Comparison of ENCODE assay signal across 8 cellular contexts in the genomic region with DNA sequence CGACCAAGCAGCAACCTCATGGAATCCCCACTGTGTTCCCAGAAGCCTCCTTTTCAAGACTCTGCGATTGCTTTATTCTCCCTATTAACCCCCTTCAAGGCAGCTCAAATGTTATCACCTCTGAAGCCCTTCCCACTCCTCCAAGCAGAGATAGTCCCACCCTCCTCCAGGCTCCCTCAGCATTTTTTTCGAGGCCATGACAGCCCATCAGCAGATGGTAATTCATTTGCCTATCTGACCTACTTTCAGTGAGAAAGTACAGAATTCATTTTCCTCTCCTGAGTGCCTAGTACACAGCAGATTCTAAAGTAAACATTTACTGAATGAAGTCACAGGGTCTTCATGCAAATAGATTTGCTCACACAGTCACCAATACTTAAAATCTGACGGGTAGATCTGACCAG. TPM values are rescaled to one million over a fixed set of nuclear protein-coding genes. Genes with fewer than 3 reads are reported as not detected.
DNase-seq lines count a peak whose midpoint lies in the region; ATAC-seq and TF ChIP-seq lines count a peak whose summit lies in the region.

No MANE protein-coding gene starts in this region.

- H3K4me3 ChIP-seq in GM12865 (ENCODE audit: low read depth, low read length), result no peak overlapping the region
- H3K4me3 ChIP-seq in ectodermal cell (ENCODE audit: insufficient read depth, low read depth, low read length), result no peak overlapping the region

- H3K27me3 ChIP-seq in ectodermal cell (ENCODE audit: control insufficient read depth, insufficient read depth, low read length, poor library complexity, severe bottlenecking), result no peaks in the 10 kb centered on the region

- no peak for TF ChIP-seq CTCF in GM12865 (IDR thresholded peaks at IDR 0.05; ENCODE audit: insufficient read depth, low read depth, low read length, missing control alignments)

- H3K4me1 ChIP-seq in ectodermal cell (ENCODE audit: control insufficient read depth, insufficient read depth, low read length), result peaks cover 30% of the 10 kb centered on the region

- no peaks in the 10 kb centered on the region for H3K27me3 Mint-ChIP-seq in natural killer cell treated with Interleukin-12 subunit alpha and Interleukin-12 subunit beta and Interleukin-15 and Interleukin-18, amount 100 ng/mL, for 72 hours

- H3K4me3 Mint-ChIP-seq in natural killer cell treated with Interleukin-12 subunit alpha and Interleukin-12 subunit beta and Interleukin-15 and Interleukin-18, amount 100 ng/mL, for 72 hours, result peak overlapping the region; percentile 80

- peaks cover 46 to 67% of the 10 kb centered on the region in 2 donors for H3K4me1 Mint-ChIP-seq in natural killer cell treated with Interleukin-12 subunit alpha and Interleukin-12 subunit beta and Interleukin-15 and Interleukin-18, amount 100 ng/mL, for 72 hours (ENCODE audit: low read depth in 2 of 2)

- peaks cover 4% of the 10 kb centered on the region for H3K36me3 ChIP-seq in ectodermal cell (ENCODE audit: control insufficient read depth, insufficient read depth, low read length)

- H3K9me3 ChIP-seq in ectodermal cell (ENCODE audit: control insufficient read depth, low read length), result no peaks in the 10 kb centered on the region

- H3K27ac Mint-ChIP-seq in natural killer cell treated with Interleukin-12 subunit alpha and Interleukin-12 subunit beta and Interleukin-15 and Interleukin-18, amount 100 ng/mL, for 72 hours, result peak overlapping the region; percentile 85 to 88

- ATAC-seq in natural killer cell treated with Interleukin-12 subunit alpha and Interleukin-12 subunit beta and Interleukin-15 and Interleukin-18, amount 100 ng/mL, for 72 hours, result no peak
- ATAC-seq in GM19397 (IDR thresholded peaks at IDR 0.05; ENCODE audit: unreplicated experiment) (no peak), HG03565 (IDR thresholded peaks at IDR 0.05; ENCODE audit: unreplicated experiment) (no peak)

- intact Hi-C loops in posterior vena cava (cut with DNase I), result no loop called here

- H3K36me3 Mint-ChIP-seq in natural killer cell treated with Interleukin-12 subunit alpha and Interleukin-12 subunit beta and Interleukin-15 and Interleukin-18, amount 100 ng/mL, for 72 hours, result peaks cover 6% of the 10 kb centered on the region

- H3K9me3 Mint-ChIP-seq in natural killer cell treated with Interleukin-12 subunit alpha and Interleukin-12 subunit beta and Interleukin-15 and Interleukin-18, amount 100 ng/mL, for 72 hours, result peaks cover 5% of the 10 kb centered on the region

- DNase-seq in GM12865 (ENCODE audit: low read depth), result peak; percentile 50
- peak; percentile 28 for DNase-seq in NAMALWA (ENCODE audit: low spot score)
- no peak for DNase-seq in natural killer cell treated with Interleukin-12 subunit alpha and Interleukin-12 subunit beta and Interleukin-15 and Interleukin-18, amount 100 ng/mL, for 72 hours (ENCODE audit: low spot score)
- DNase-seq in posterior vena cava (ENCODE audit: low spot score), result no peak
- DNase-seq in CD1c-positive myeloid dendritic cell (ENCODE audit: extremely low spot score), result no peak

- H3K27ac ChIP-seq in ectodermal cell (ENCODE audit: insufficient read depth, low read depth, low read length, poor library complexity, severe bottlenecking), result peak overlapping the region; percentile 41

- WGBS in ectodermal cell, 2 experiments, result 18 to 23% methylated on average over 4 of the region's 4 CpGs

RNA-seq across cellular contexts. Expression of a gene that starts 47.8 kb away (rescaled TPM):
- 39.5 TPM for polyA plus RNA-seq in ectodermal cell (2013, experiment 1 of 4)
- polyA plus RNA-seq in ectodermal cell (2013, experiment 2 of 4), result 33.2 TPM
- polyA plus RNA-seq in ectodermal cell (2013, experiment 3 of 4), result 32.3 TPM
- 37.0 TPM for polyA plus RNA-seq in ectodermal cell (2013, experiment 4 of 4)
- total RNA-seq in natural killer cell treated with Interleukin-12 subunit alpha and Interleukin-12 subunit beta and Interleukin-15 and Interleukin-18, amount 100 ng/mL, for 72 hours, result 10 to 100 TPM; 36.8 to 40.4 TPM
- 10 to 100 TPM; 21.1 to 22.4 TPM for total RNA-seq in posterior vena cava

Comparison
In these comparisons a context has a peak if more than half of its experiments do, and no peak if none do; other contexts are left out.
1. DNase-seq: peak in GM12865 (single experiment) and NAMALWA (single experiment); none in natural killer cell treated with Interleukin-12 subunit alpha and Interleukin-12 subunit beta and Interleukin-15 and Interleukin-18, amount 100 ng/mL, for 72 hours (single experiment), posterior vena cava (single experiment) and CD1c-positive myeloid dendritic cell (single experiment).